Comparison of ENCODE assay signal across 1 cellular context in the genomic region with DNA sequence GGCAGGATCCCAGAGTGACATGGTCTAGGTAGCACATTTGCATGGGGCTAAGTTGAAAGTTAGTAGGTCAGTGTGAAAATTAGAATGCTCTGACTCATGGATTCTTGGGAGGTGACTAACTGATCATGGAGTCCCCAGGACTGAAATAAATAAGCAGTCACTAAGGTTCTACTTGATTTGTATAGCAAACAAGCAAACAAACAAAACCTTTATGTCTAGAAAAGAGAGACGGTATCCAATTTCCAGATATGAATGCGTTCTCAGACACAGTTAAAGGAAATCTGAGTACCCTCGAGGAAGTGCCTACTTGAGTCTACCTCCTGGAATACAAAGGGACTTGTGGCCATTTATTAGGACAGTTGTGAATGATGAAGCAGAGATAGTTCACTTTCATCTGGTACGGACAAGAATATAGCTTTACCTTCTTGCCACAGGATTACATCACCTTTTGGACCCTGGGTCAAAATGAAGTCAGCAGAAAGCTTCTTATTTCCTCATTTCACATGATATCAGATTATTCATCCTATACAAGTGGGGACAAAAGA.
TF ChIP-seq lines count a peak whose summit lies in the region.

No MANE protein-coding gene starts in this region.

TF ChIP-seq in K562, 482 proteins besides CTCF, POLR2A, EP300 and RAD21 (continued from another document and continues in another):
- TF ChIP-seq, protein P1, sequence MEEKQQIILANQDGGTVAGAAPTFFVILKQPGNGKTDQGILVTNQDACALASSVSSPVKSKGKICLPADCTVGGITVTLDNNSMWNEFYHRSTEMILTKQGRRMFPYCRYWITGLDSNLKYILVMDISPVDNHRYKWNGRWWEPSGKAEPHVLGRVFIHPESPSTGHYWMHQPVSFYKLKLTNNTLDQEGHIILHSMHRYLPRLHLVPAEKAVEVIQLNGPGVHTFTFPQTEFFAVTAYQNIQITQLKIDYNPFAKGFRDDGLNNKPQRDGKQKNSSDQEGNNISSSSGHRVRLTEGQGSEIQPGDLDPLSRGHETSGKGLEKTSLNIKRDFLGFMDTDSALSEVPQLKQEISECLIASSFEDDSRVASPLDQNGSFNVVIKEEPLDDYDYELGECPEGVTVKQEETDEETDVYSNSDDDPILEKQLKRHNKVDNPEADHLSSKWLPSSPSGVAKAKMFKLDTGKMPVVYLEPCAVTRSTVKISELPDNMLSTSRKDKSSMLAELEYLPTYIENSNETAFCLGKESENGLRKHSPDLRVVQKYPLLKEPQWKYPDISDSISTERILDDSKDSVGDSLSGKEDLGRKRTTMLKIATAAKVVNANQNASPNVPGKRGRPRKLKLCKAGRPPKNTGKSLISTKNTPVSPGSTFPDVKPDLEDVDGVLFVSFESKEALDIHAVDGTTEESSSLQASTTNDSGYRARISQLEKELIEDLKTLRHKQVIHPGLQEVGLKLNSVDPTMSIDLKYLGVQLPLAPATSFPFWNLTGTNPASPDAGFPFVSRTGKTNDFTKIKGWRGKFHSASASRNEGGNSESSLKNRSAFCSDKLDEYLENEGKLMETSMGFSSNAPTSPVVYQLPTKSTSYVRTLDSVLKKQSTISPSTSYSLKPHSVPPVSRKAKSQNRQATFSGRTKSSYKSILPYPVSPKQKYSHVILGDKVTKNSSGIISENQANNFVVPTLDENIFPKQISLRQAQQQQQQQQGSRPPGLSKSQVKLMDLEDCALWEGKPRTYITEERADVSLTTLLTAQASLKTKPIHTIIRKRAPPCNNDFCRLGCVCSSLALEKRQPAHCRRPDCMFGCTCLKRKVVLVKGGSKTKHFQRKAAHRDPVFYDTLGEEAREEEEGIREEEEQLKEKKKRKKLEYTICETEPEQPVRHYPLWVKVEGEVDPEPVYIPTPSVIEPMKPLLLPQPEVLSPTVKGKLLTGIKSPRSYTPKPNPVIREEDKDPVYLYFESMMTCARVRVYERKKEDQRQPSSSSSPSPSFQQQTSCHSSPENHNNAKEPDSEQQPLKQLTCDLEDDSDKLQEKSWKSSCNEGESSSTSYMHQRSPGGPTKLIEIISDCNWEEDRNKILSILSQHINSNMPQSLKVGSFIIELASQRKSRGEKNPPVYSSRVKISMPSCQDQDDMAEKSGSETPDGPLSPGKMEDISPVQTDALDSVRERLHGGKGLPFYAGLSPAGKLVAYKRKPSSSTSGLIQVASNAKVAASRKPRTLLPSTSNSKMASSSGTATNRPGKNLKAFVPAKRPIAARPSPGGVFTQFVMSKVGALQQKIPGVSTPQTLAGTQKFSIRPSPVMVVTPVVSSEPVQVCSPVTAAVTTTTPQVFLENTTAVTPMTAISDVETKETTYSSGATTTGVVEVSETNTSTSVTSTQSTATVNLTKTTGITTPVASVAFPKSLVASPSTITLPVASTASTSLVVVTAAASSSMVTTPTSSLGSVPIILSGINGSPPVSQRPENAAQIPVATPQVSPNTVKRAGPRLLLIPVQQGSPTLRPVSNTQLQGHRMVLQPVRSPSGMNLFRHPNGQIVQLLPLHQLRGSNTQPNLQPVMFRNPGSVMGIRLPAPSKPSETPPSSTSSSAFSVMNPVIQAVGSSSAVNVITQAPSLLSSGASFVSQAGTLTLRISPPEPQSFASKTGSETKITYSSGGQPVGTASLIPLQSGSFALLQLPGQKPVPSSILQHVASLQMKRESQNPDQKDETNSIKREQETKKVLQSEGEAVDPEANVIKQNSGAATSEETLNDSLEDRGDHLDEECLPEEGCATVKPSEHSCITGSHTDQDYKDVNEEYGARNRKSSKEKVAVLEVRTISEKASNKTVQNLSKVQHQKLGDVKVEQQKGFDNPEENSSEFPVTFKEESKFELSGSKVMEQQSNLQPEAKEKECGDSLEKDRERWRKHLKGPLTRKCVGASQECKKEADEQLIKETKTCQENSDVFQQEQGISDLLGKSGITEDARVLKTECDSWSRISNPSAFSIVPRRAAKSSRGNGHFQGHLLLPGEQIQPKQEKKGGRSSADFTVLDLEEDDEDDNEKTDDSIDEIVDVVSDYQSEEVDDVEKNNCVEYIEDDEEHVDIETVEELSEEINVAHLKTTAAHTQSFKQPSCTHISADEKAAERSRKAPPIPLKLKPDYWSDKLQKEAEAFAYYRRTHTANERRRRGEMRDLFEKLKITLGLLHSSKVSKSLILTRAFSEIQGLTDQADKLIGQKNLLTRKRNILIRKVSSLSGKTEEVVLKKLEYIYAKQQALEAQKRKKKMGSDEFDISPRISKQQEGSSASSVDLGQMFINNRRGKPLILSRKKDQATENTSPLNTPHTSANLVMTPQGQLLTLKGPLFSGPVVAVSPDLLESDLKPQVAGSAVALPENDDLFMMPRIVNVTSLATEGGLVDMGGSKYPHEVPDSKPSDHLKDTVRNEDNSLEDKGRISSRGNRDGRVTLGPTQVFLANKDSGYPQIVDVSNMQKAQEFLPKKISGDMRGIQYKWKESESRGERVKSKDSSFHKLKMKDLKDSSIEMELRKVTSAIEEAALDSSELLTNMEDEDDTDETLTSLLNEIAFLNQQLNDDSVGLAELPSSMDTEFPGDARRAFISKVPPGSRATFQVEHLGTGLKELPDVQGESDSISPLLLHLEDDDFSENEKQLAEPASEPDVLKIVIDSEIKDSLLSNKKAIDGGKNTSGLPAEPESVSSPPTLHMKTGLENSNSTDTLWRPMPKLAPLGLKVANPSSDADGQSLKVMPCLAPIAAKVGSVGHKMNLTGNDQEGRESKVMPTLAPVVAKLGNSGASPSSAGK (IDR thresholded peaks at IDR 0.05), result no peak
- TF ChIP-seq NONO (IDR thresholded peaks at IDR 0.05; ENCODE audit: low read depth in 2 of 2, low read length in 1 of 2) (no peak), ZNF12 (CRISPR knock-in tag; IDR thresholded peaks at IDR 0.05) (no peak), MEF2D (tag; conservative IDR thresholded peaks at IDR 0.05; ENCODE audit: low read depth) (no peak), ZNF586 (CRISPR knock-in tag; conservative IDR thresholded peaks at IDR 0.05) (no peak), ZNF717 (CRISPR knock-in tag; IDR thresholded peaks at IDR 0.05) (no peak), POLR2AphosphoS2 (IDR thresholded peaks at IDR 0.05; ENCODE audit: low read length) (no peak), DPF2 (IDR thresholded peaks at IDR 0.05) (peak; percentile 51; the same call in 1 of the 2 replicates), CXXC5 (CRISPR knock-in tag; IDR thresholded peaks at IDR 0.05) (0 out of 2 replicates have a peak, but pooled peaks have one; percentile 39), ARID1B (IDR thresholded peaks at IDR 0.05) (peak; percentile 28; the same call in 1 of the 2 replicates), ZNF551 (CRISPR knock-in tag; IDR thresholded peaks at IDR 0.05) (no peak), ZNF764 (CRISPR knock-in tag; IDR thresholded peaks at IDR 0.05; ENCODE audit: low read depth) (no peak), HDAC2 (IDR thresholded peaks at IDR 0.05) (no peak), ETV6 (IDR thresholded peaks at IDR 0.05; ENCODE audit: borderline replicate concordance in 1 of 2, low read depth in 2 of 2, low read length in 1 of 2) (no peak), ETV6 (CRISPR knock-in tag; IDR thresholded peaks at IDR 0.05; ENCODE audit: borderline replicate concordance) (no peak), ZC3H11A (IDR thresholded peaks at IDR 0.05; ENCODE audit: low read depth, low read length) (no peak), ZNF263 (CRISPR knock-in tag; IDR thresholded peaks at IDR 0.05; ENCODE audit: borderline replicate concordance) (no peak), ZSCAN29 (IDR thresholded peaks at IDR 0.05) (no peak), RFX7 (CRISPR knock-in tag; IDR thresholded peaks at IDR 0.05) (no peak), CBFA2T3 (IDR thresholded peaks at IDR 0.05) (no peak), MTA3 (IDR thresholded peaks at IDR 0.05; ENCODE audit: borderline replicate concordance) (peak; percentile 44; the same call in 1 of the 2 replicates), RFX5 (IDR thresholded peaks at IDR 0.05; ENCODE audit: low read depth, low read length) (no peak), ZNF143 (CRISPR knock-in tag; IDR thresholded peaks at IDR 0.05) (no peak), SMARCA5 (IDR thresholded peaks at IDR 0.05) (no peak), TAL1 (IDR thresholded peaks at IDR 0.05) (no peak), BMI1 (IDR thresholded peaks at IDR 0.05; ENCODE audit: low read length) (no peak), ADNP (tag; IDR thresholded peaks at IDR 0.05) (no peak), TRIM24 (IDR thresholded peaks at IDR 0.05) (peak; percentile 77 to 89; a peak in 2 of 4 replicates)
- TF ChIP-seq, protein P2, sequence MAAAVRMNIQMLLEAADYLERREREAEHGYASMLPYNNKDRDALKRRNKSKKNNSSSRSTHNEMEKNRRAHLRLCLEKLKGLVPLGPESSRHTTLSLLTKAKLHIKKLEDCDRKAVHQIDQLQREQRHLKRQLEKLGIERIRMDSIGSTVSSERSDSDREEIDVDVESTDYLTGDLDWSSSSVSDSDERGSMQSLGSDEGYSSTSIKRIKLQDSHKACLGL (CRISPR knock-in tag; IDR thresholded peaks at IDR 0.05; ENCODE audit: borderline replicate concordance, poor library complexity, severe bottlenecking), result no peak
- TF ChIP-seq, protein P3, sequence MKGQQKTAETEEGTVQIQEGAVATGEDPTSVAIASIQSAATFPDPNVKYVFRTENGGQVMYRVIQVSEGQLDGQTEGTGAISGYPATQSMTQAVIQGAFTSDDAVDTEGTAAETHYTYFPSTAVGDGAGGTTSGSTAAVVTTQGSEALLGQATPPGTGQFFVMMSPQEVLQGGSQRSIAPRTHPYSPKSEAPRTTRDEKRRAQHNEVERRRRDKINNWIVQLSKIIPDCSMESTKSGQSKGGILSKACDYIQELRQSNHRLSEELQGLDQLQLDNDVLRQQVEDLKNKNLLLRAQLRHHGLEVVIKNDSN (CRISPR knock-in tag; IDR thresholded peaks at IDR 0.05), result no peak
- TF ChIP-seq, protein P4, sequence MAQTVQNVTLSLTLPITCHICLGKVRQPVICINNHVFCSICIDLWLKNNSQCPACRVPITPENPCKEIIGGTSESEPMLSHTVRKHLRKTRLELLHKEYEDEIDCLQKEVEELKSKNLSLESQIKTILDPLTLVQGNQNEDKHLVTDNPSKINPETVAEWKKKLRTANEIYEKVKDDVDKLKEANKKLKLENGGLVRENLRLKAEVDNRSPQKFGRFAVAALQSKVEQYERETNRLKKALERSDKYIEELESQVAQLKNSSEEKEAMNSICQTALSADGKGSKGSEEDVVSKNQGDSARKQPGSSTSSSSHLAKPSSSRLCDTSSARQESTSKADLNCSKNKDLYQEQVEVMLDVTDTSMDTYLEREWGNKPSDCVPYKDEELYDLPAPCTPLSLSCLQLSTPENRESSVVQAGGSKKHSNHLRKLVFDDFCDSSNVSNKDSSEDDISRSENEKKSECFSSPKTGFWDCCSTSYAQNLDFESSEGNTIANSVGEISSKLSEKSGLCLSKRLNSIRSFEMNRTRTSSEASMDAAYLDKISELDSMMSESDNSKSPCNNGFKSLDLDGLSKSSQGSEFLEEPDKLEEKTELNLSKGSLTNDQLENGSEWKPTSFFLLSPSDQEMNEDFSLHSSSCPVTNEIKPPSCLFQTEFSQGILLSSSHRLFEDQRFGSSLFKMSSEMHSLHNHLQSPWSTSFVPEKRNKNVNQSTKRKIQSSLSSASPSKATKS (CRISPR knock-in tag; IDR thresholded peaks at IDR 0.05), result no peak
- TF ChIP-seq, protein P5, sequence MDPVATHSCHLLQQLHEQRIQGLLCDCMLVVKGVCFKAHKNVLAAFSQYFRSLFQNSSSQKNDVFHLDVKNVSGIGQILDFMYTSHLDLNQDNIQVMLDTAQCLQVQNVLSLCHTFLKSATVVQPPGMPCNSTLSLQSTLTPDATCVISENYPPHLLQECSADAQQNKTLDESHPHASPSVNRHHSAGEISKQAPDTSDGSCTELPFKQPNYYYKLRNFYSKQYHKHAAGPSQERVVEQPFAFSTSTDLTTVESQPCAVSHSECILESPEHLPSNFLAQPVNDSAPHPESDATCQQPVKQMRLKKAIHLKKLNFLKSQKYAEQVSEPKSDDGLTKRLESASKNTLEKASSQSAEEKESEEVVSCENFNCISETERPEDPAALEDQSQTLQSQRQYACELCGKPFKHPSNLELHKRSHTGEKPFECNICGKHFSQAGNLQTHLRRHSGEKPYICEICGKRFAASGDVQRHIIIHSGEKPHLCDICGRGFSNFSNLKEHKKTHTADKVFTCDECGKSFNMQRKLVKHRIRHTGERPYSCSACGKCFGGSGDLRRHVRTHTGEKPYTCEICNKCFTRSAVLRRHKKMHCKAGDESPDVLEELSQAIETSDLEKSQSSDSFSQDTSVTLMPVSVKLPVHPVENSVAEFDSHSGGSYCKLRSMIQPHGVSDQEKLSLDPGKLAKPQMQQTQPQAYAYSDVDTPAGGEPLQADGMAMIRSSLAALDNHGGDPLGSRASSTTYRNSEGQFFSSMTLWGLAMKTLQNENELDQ (CRISPR knock-in tag; IDR thresholded peaks at IDR 0.05; ENCODE audit: borderline replicate concordance), result no peak
- TF ChIP-seq, protein P6, sequence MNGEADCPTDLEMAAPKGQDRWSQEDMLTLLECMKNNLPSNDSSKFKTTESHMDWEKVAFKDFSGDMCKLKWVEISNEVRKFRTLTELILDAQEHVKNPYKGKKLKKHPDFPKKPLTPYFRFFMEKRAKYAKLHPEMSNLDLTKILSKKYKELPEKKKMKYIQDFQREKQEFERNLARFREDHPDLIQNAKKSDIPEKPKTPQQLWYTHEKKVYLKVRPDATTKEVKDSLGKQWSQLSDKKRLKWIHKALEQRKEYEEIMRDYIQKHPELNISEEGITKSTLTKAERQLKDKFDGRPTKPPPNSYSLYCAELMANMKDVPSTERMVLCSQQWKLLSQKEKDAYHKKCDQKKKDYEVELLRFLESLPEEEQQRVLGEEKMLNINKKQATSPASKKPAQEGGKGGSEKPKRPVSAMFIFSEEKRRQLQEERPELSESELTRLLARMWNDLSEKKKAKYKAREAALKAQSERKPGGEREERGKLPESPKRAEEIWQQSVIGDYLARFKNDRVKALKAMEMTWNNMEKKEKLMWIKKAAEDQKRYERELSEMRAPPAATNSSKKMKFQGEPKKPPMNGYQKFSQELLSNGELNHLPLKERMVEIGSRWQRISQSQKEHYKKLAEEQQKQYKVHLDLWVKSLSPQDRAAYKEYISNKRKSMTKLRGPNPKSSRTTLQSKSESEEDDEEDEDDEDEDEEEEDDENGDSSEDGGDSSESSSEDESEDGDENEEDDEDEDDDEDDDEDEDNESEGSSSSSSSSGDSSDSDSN (IDR thresholded peaks at IDR 0.05; ENCODE audit: borderline replicate concordance in 1 of 2, low read depth in 2 of 2, low read length in 2 of 2), result no peak
- TF ChIP-seq, protein P7, sequence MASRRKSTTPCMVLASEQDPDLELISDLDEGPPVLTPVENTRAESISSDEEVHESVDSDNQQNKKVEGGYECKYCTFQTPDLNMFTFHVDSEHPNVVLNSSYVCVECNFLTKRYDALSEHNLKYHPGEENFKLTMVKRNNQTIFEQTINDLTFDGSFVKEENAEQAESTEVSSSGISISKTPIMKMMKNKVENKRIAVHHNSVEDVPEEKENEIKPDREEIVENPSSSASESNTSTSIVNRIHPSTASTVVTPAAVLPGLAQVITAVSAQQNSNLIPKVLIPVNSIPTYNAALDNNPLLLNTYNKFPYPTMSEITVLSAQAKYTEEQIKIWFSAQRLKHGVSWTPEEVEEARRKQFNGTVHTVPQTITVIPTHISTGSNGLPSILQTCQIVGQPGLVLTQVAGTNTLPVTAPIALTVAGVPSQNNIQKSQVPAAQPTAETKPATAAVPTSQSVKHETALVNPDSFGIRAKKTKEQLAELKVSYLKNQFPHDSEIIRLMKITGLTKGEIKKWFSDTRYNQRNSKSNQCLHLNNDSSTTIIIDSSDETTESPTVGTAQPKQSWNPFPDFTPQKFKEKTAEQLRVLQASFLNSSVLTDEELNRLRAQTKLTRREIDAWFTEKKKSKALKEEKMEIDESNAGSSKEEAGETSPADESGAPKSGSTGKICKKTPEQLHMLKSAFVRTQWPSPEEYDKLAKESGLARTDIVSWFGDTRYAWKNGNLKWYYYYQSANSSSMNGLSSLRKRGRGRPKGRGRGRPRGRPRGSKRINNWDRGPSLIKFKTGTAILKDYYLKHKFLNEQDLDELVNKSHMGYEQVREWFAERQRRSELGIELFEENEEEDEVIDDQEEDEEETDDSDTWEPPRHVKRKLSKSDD (conservative IDR thresholded peaks at IDR 0.05; ENCODE audit: low read length), result no peak
- TF ChIP-seq, protein P8, sequence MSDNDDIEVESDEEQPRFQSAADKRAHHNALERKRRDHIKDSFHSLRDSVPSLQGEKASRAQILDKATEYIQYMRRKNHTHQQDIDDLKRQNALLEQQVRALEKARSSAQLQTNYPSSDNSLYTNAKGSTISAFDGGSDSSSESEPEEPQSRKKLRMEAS (CRISPR knock-in tag; IDR thresholded peaks at IDR 0.05), result no peak
